19 cellular contexts compared by ENCODE assay signal in the genomic region with DNA sequence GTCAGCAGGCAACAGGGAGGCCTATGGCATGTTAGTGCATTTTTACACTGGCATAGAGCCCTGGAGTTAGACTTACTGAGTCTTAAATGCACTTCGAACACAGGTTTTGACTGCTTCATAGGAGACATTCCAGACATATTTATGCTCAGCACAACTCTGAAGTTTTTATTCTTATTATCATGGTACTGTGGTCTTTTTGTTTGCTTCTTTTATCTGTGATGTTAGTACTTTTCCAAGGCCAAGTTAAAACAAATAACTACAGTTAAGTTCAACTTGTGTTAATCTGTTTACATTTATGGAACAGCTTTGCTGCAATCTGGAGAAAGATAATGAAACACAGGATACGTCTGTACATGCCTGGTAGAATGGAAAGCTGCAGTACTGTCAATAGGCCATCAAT.
A peak's percentile ranks its signal among the peaks of the same experiment; 100 is the strongest.
DNase-seq lines count a peak whose midpoint lies in the region; ATAC-seq, FAIRE-seq and TF ChIP-seq lines count a peak whose summit lies in the region.
"Had no signal": no experiment of that assay in that cellular context is flagged by ENCODE, and none has a peak within 500 bp of the region (broad histone marks: within the 10 kb centered on the region; RNA-seq: fewer than 3 reads in every experiment).

No MANE protein-coding gene starts in this region.

- no peaks in the 10 kb centered on the region for H3K4me1 ChIP-seq in fibroblast of lung (ENCODE audit: control insufficient read depth, extremely low read depth, insufficient read depth, low read length)
- H3K4me1 ChIP-seq: esophagus squamous epithelium, left ventricle myocardium inferior, parathyroid adenoma had no signal

- H3K36me3 ChIP-seq in fibroblast of lung (ENCODE audit: control insufficient read depth, insufficient read depth, low read length), result no peaks in the 10 kb centered on the region
- H3K36me3 ChIP-seq: esophagus squamous epithelium, left ventricle myocardium inferior had no signal

- H3K4me2 ChIP-seq in fibroblast of lung (ENCODE audit: extremely low read depth, insufficient read depth, low read length), result no peak overlapping the region

- FAIRE-seq in D721Med (lab: Jason Lieb, UNC), result no peak

- H3K4me3 ChIP-seq in astrocyte of the cerebellum (ENCODE audit: low read depth, low read length) (no peak overlapping the region), fibroblast of lung (replicated peaks in 1 of 4; ENCODE audit: control extremely low read depth in 1 of 4, insufficient read depth in 1 of 4, low read depth in 3 of 4, low read length in 4 of 4) (no peak overlapping the region), retinal pigment epithelial cell (ENCODE audit: low read length) (no peak overlapping the region)
- H3K4me3 ChIP-seq: esophagus squamous epithelium, left ventricle myocardium inferior had no signal

- H4K20me1 ChIP-seq in fibroblast of lung (ENCODE audit: control insufficient read depth, extremely low read depth, insufficient read depth, low read length), result no peaks in the 10 kb centered on the region

- H3K79me2 ChIP-seq in fibroblast of lung (ENCODE audit: control insufficient read depth, insufficient read depth, low read length), result no peaks in the 10 kb centered on the region
- H3K79me2 ChIP-seq: parathyroid adenoma had no signal

- no peaks in the 10 kb centered on the region for H3K27me3 ChIP-seq in fibroblast of lung (ENCODE audit: control insufficient read depth, insufficient read depth, low read length)
- H3K27me3 ChIP-seq: esophagus squamous epithelium had no signal

- H3K9ac ChIP-seq in fibroblast of lung (ENCODE audit: insufficient read depth, low read length), result no peak overlapping the region
- H3K9ac ChIP-seq: parathyroid adenoma had no signal

- no peak overlapping the region for H3K27ac ChIP-seq in fibroblast of lung (ENCODE audit: insufficient read depth, low read length)
- H3K27ac ChIP-seq: left ventricle myocardium inferior, parathyroid adenoma had no signal

- DNase-seq in HuH-7 (ENCODE audit: low spot score), result peak; percentile 10
- DNase-seq in astrocyte of the cerebellum (ENCODE audit: low read depth), result peak; percentile 64
- DNase-seq in fibroblast of lung (ENCODE audit: low read depth in 2 of 2), result peak; percentile 37 to 81
- DNase-seq in retinal pigment epithelial cell (ENCODE audit: low read depth), result peak; percentile 24
- no peak for DNase-seq in D721Med (ENCODE audit: insufficient read length, low spot score)
- DNase-seq in mucosa of gallbladder (ENCODE audit: low spot score), result no peak
- DNase-seq: activated CD4-positive, CD25-positive, alpha-beta regulatory T cell; CD8-positive, alpha-beta T cell; cortex of kidney; esophagus squamous epithelium; left ventricle myocardium inferior; NCI-H1417 treated with DMSO at 0.1 percent for 48 hours; NCI-H2227 treated with DMSO at 0.1 percent for 48 hours; SHP77; stimulated activated naive B cell treated with anti-CD40 and anti-IgM and Interleukin-4, amounts not matched to agents 10 μg/mL and 1 μg/mL and 100 μg/mL, for 72 hours; T-helper 17 cell; trophoblast cell had no signal

- H3K9me3 ChIP-seq in fibroblast of lung (ENCODE audit: control insufficient read depth, insufficient read depth, low read depth, low read length), result no peaks in the 10 kb centered on the region
- H3K9me3 ChIP-seq: esophagus squamous epithelium, left ventricle myocardium inferior had no signal

- TF ChIP-seq CTCF in astrocyte of the cerebellum (IDR thresholded peaks at IDR 0.05; ENCODE audit: low read depth, low read length, missing control alignments), result no peak
- no peak for TF ChIP-seq CTCF in fibroblast of lung (conservative IDR thresholded peaks at IDR 0.05 in 1 of 2, IDR thresholded peaks at IDR 0.05 in 1 of 2; ENCODE audit: low read depth in 1 of 2, low read length in 2 of 2)
- TF ChIP-seq CTCF in retinal pigment epithelial cell (conservative IDR thresholded peaks at IDR 0.05; ENCODE audit: low read depth, low read length), result no peak
- no peak for TF ChIP-seq CTCF in D721Med (IDR thresholded peaks at IDR 0.05; ENCODE audit: insufficient read depth, missing control alignments)

- H2AFZ ChIP-seq in fibroblast of lung (ENCODE audit: low read length), result no peak overlapping the region
- H2AFZ ChIP-seq: parathyroid adenoma had no signal

- ATAC-seq in HG02642 (IDR thresholded peaks at IDR 0.05; ENCODE audit: poor library complexity, unreplicated experiment), result no peak
- ATAC-seq: CD8-positive, alpha-beta T cell; stimulated activated naive B cell treated with anti-CD40 and anti-IgM and Interleukin-4, amounts not matched to agents 10 μg/mL and 1 μg/mL and 100 μg/mL, for 72 hours; T-helper 17 cell had no signal

- in situ Hi-C loops in astrocyte of the cerebellum (cut with HindIII; ENCODE audit: low sequenced_read_pairs), result no loop called here

Comparison
In these comparisons a context has a peak if more than half of its experiments do, and no peak if none do; other contexts are left out.
1. DNase-seq: peak in HuH-7 (single experiment), astrocyte of the cerebellum (single experiment), fibroblast of lung (2 of 2) and retinal pigment epithelial cell (single experiment); none in D721Med (single experiment) and mucosa of gallbladder (single experiment).